In genomic region chr16:3305109-3306068, GRCh38 we compare ENCODE assay signal across 8 cellular contexts. TPM values are rescaled to one million over a fixed set of nuclear protein-coding genes. Genes with fewer than 3 reads are reported as not detected.
A peak's percentile ranks its signal among the peaks of the same experiment; 100 is the strongest.
DNase-seq lines count a peak whose midpoint lies in the region; ATAC-seq and TF ChIP-seq lines count a peak whose summit lies in the region.

Gene TIGD7, minus strand, starts transcription at chr16:3305430. Its CDS starts 4,816 bp downstream, at chr16:3300614.
Gene ZNF75A, plus strand, starts transcription at chr16:3305497. Its CDS starts 2,932 bp downstream, at chr16:3308429.

- peaks cover 8% of the 10 kb centered on the region for H3K4me1 Mint-ChIP-seq in activated T-helper 1 cell treated with anti-CD3 and anti-CD28 coated beads, Interleukin-12 subunit alpha, Interleukin-12 subunit beta, Interleukin-2, Interleukin-4 antibody, amounts not matched to agents 30 ng/mL and 10 ng/mL and 1 ng/mL, durations not matched to agents 14 hours and 24 hours and 36 hours (ENCODE audit: low read depth)
- peaks cover 4 to 38% (median 19%) of the 10 kb centered on the region in 7 donors for H3K4me1 Mint-ChIP-seq in naive thymus-derived CD4-positive, alpha-beta T cell
- peaks cover 14% of the 10 kb centered on the region for H3K4me1 Mint-ChIP-seq in stimulated activated effector memory CD8-positive, alpha-beta T cell treated with anti-CD3 and anti-CD28 coated beads, Interleukin-12 subunit alpha, Interleukin-12 subunit beta, amount 100 ng/mL, for 72 hours

- POLR2A ChIA-PET in Panc1 (lab: Charles Lee), result no interaction called here
- POLR2A ChIA-PET in naive thymus-derived CD4-positive, alpha-beta T cell (lab: Charles Lee), result interaction anchor here (0.5 to 3.3 kb wide), 25 partner anchors 12 to 195 kb away, joined by 3 to 38 read pairs (median 5); partner anchors contain the start of genes CLUAP1, NAA60, ZNF174 and ZNF213

- H3K36me3 Mint-ChIP-seq in activated T-helper 1 cell treated with anti-CD3 and anti-CD28 coated beads, Interleukin-12 subunit alpha, Interleukin-12 subunit beta, Interleukin-2, Interleukin-4 antibody, amounts not matched to agents 30 ng/mL and 10 ng/mL and 1 ng/mL, durations not matched to agents 14 hours and 24 hours and 36 hours (ENCODE audit: low read depth), result peaks cover 47% of the 10 kb centered on the region
- peaks cover 20 to 76% (median 59%) of the 10 kb centered on the region in 5 donors for H3K36me3 Mint-ChIP-seq in naive thymus-derived CD4-positive, alpha-beta T cell
- peaks cover 43% of the 10 kb centered on the region for H3K36me3 Mint-ChIP-seq in stimulated activated effector memory CD8-positive, alpha-beta T cell treated with anti-CD3 and anti-CD28 coated beads, Interleukin-12 subunit alpha, Interleukin-12 subunit beta, amount 100 ng/mL, for 72 hours

- ATAC-seq in GM21515 (IDR thresholded peaks at IDR 0.05; ENCODE audit: unreplicated experiment) (peak; percentile 89), Panc1 (peak; percentile 100)
- peak; percentile 96 for ATAC-seq in naive thymus-derived CD4-positive, alpha-beta T cell
- ATAC-seq in stimulated activated effector memory CD8-positive, alpha-beta T cell treated with anti-CD3 and anti-CD28 coated beads, Interleukin-12 subunit alpha, Interleukin-12 subunit beta, amount 100 ng/mL, for 72 hours, result peak; percentile 99

- peaks cover 50% of the 10 kb centered on the region for H3K9me3 Mint-ChIP-seq in activated T-helper 1 cell treated with anti-CD3 and anti-CD28 coated beads, Interleukin-12 subunit alpha, Interleukin-12 subunit beta, Interleukin-2, Interleukin-4 antibody, amounts not matched to agents 30 ng/mL and 10 ng/mL and 1 ng/mL, durations not matched to agents 14 hours and 24 hours and 36 hours
- H3K9me3 Mint-ChIP-seq in naive thymus-derived CD4-positive, alpha-beta T cell, result peaks cover 15 to 77% (median 45%) of the 10 kb centered on the region in 11 donors
- H3K9me3 Mint-ChIP-seq in stimulated activated effector memory CD8-positive, alpha-beta T cell treated with anti-CD3 and anti-CD28 coated beads, Interleukin-12 subunit alpha, Interleukin-12 subunit beta, amount 100 ng/mL, for 72 hours, result peaks cover 18% of the 10 kb centered on the region

- peak within 1 kb of the TSS; percentile 70 for H3K27ac Mint-ChIP-seq in activated T-helper 1 cell treated with anti-CD3 and anti-CD28 coated beads, Interleukin-12 subunit alpha, Interleukin-12 subunit beta, Interleukin-2, Interleukin-4 antibody, amounts not matched to agents 30 ng/mL and 10 ng/mL and 1 ng/mL, durations not matched to agents 14 hours and 24 hours and 36 hours
- H3K27ac Mint-ChIP-seq in naive thymus-derived CD4-positive, alpha-beta T cell, result peak within 1 kb of the TSS; percentile 62 to 92 (median 83)
- H3K27ac Mint-ChIP-seq in stimulated activated effector memory CD8-positive, alpha-beta T cell treated with anti-CD3 and anti-CD28 coated beads, Interleukin-12 subunit alpha, Interleukin-12 subunit beta, amount 100 ng/mL, for 72 hours, result peak within 1 kb of the TSS; percentile 61

- H3K4me1 ChIP-seq in Panc1 (ENCODE audit: control insufficient read depth, insufficient read depth, low read length), result no peaks in the 10 kb centered on the region; the same call in 1 of the 2 replicates
- H3K4me1 ChIP-seq in naive thymus-derived CD4-positive, alpha-beta T cell (ENCODE audit: control insufficient read depth in 2 of 2, insufficient read depth in 2 of 2, low read length in 2 of 2), result peaks cover 12 to 13% of the 10 kb centered on the region in 2 donors

- DNase-seq in DMS 273 (lab: John Stamatoyannopoulos, UW; ENCODE audit: unreplicated experiment), result peak; percentile 94
- DNase-seq in HuH-7.5 (ENCODE audit: low spot score), result peak; percentile 77
- peak; percentile 46 for DNase-seq in Panc1 (ENCODE audit: low read depth, low spot score)
- DNase-seq in activated T-helper 1 cell treated with anti-CD3 and anti-CD28 coated beads, Interleukin-12 subunit alpha, Interleukin-12 subunit beta, Interleukin-2, Interleukin-4 antibody, amounts not matched to agents 30 ng/mL and 10 ng/mL and 1 ng/mL, durations not matched to agents 14 hours and 24 hours and 36 hours (ENCODE audit: low spot score), result peak; percentile 79
- peak; percentile 91 for DNase-seq in fibroblast of gingiva (ENCODE audit: low read depth)
- peak; percentile 69 to 89 (median 85) for DNase-seq in naive thymus-derived CD4-positive, alpha-beta T cell
- DNase-seq in stimulated activated effector memory CD8-positive, alpha-beta T cell treated with anti-CD3 and anti-CD28 coated beads, Interleukin-12 subunit alpha, Interleukin-12 subunit beta, amount 100 ng/mL, for 72 hours (ENCODE audit: low spot score in 2 of 2), result peak; percentile 65 to 91

- peaks cover 61% of the 10 kb centered on the region for H3K9me3 ChIP-seq in Panc1 (ENCODE audit: control insufficient read depth, insufficient read depth, low read depth, low read length)
- H3K9me3 ChIP-seq in naive thymus-derived CD4-positive, alpha-beta T cell (ENCODE audit: control insufficient read depth in 2 of 3, low read length in 3 of 3), result peaks cover 0 to 70% (median 19%) of the 10 kb centered on the region in 3 experiments

- H3K27me3 Mint-ChIP-seq in activated T-helper 1 cell treated with anti-CD3 and anti-CD28 coated beads, Interleukin-12 subunit alpha, Interleukin-12 subunit beta, Interleukin-2, Interleukin-4 antibody, amounts not matched to agents 30 ng/mL and 10 ng/mL and 1 ng/mL, durations not matched to agents 14 hours and 24 hours and 36 hours (ENCODE audit: insufficient read depth), result no peaks in the 10 kb centered on the region
- no peaks in the 10 kb centered on the region for H3K27me3 Mint-ChIP-seq in naive thymus-derived CD4-positive, alpha-beta T cell

- no peaks in the 10 kb centered on the region for H3K27me3 ChIP-seq in Panc1 (ENCODE audit: control insufficient read depth, insufficient read depth, low read length)
- no peaks in the 10 kb centered on the region for H3K27me3 ChIP-seq in naive thymus-derived CD4-positive, alpha-beta T cell (ENCODE audit: control insufficient read depth in 2 of 2, insufficient read depth in 2 of 2, low read length in 2 of 2)

- peak within 1 kb of the TSS; percentile 89 for H3K27ac ChIP-seq in Panc1 (ENCODE audit: low read length)
- peak within 1 kb of the TSS; percentile 87 for H3K27ac ChIP-seq in naive thymus-derived CD4-positive, alpha-beta T cell (ENCODE audit: low read depth, low read length)

- H3K4me3 ChIP-seq in Panc1 (ENCODE audit: low read depth in 2 of 2, low read length in 2 of 2), result peak within 1 kb of the TSS; percentile 63 to 72
- H3K4me3 ChIP-seq in naive thymus-derived CD4-positive, alpha-beta T cell (ENCODE audit: low read length), result peak within 1 kb of the TSS; percentile 78

- no peaks in the 10 kb centered on the region for H3K36me3 ChIP-seq in Panc1 (ENCODE audit: control insufficient read depth, insufficient read depth, low read length)
- peaks cover 8 to 36% (median 10%) of the 10 kb centered on the region in 3 experiments for H3K36me3 ChIP-seq in naive thymus-derived CD4-positive, alpha-beta T cell (ENCODE audit: control insufficient read depth in 2 of 3, insufficient read depth in 3 of 3, low read length in 3 of 3)

- no peak for TF ChIP-seq CTCF in Panc1 (IDR thresholded peaks at IDR 0.05)

- no TSS peak for BruUV-seq in Panc1 (replicated peaks; lab: Mats Ljungman, UMichigan)

- in situ Hi-C loops in Panc1 (cut with HindIII; ENCODE audit: low pct_unique_long_range_greater_than_20kb, low sequenced_read_pairs), result no loop called here

- intact Hi-C loops in Panc1 (cut with micrococcal nuclease; ENCODE audit: unreplicated experiment), result no loop called here
- intact Hi-C loops in activated T-helper 1 cell treated with anti-CD3 and anti-CD28 coated beads, Interleukin-12 subunit alpha, Interleukin-12 subunit beta, Interleukin-2, Interleukin-4 antibody, amounts not matched to agents 30 ng/mL and 10 ng/mL and 1 ng/mL, durations not matched to agents 14 hours and 24 hours and 36 hours (cut with micrococcal nuclease), result loop anchor here (1.0 to 5.0 kb wide), 7 partner anchors 22 to 195 kb away; partner anchors contain the start of genes NAA60, ZNF174, ZNF200 and ZNF263
- intact Hi-C loops in naive thymus-derived CD4-positive, alpha-beta T cell (cut with micrococcal nuclease), result loop anchor here (1.0 to 5.0 kb wide), 9 partner anchors 22 to 306 kb away; partner anchors contain the start of genes ZNF174 (in 2 of the 2), ZNF200 (in 2 of the 2), ZNF263 (in 2 of the 2) and ZSCAN32 (in 2 of the 2)

- CTCF ChIA-PET in Panc1 (lab: Charles Lee), result no interaction called here
- CTCF ChIA-PET in naive thymus-derived CD4-positive, alpha-beta T cell (lab: Charles Lee), result interaction anchor here (0.6 to 1.8 kb wide), 5 partner anchors 13 to 135 kb away, joined by 3 to 4 read pairs (median 3); partner anchors contain the start of gene ZNF263

- peak within 1 kb of the TSS; percentile 75 for H3K4me3 Mint-ChIP-seq in activated T-helper 1 cell treated with anti-CD3 and anti-CD28 coated beads, Interleukin-12 subunit alpha, Interleukin-12 subunit beta, Interleukin-2, Interleukin-4 antibody, amounts not matched to agents 30 ng/mL and 10 ng/mL and 1 ng/mL, durations not matched to agents 14 hours and 24 hours and 36 hours
- peak within 1 kb of the TSS; percentile 78 to 87 (median 84) for H3K4me3 Mint-ChIP-seq in naive thymus-derived CD4-positive, alpha-beta T cell
- peak within 1 kb of the TSS; percentile 67 for H3K4me3 Mint-ChIP-seq in stimulated activated effector memory CD8-positive, alpha-beta T cell treated with anti-CD3 and anti-CD28 coated beads, Interleukin-12 subunit alpha, Interleukin-12 subunit beta, amount 100 ng/mL, for 72 hours

RNA-seq across cellular contexts. Expression of gene TIGD7, which starts in this region (rescaled TPM):
- total RNA-seq in Panc1 (2021; ENCODE audit: unreplicated experiment), result 4.5 TPM
- 2.9 TPM for polyA plus RNA-seq in Panc1 (2012; ENCODE audit: insufficient read length)
- 2.0 and 3.1 TPM in 2 replicates for total RNA-seq in activated T-helper 1 cell treated with anti-CD3 and anti-CD28 coated beads, Interleukin-12 subunit alpha, Interleukin-12 subunit beta, Interleukin-2, Interleukin-4 antibody, amounts not matched to agents 30 ng/mL and 10 ng/mL and 1 ng/mL, durations not matched to agents 14 hours and 24 hours and 36 hours
- total RNA-seq in naive thymus-derived CD4-positive, alpha-beta T cell, result 10 to 100 TPM in 2 of 5 experiments, 1 to 10 TPM in 3; 4.9 to 18.4 (median 5.5) TPM
- polyA plus RNA-seq in naive thymus-derived CD4-positive, alpha-beta T cell, result 1 to 10 TPM; 5.6 to 6.0 TPM

RNA-seq across cellular contexts. Expression of gene ZNF75A, which starts in this region (rescaled TPM):
- total RNA-seq in Panc1 (2021; ENCODE audit: unreplicated experiment), result 24.5 TPM
- 13.2 TPM for polyA plus RNA-seq in Panc1 (2012; ENCODE audit: insufficient read length)
- total RNA-seq in activated T-helper 1 cell treated with anti-CD3 and anti-CD28 coated beads, Interleukin-12 subunit alpha, Interleukin-12 subunit beta, Interleukin-2, Interleukin-4 antibody, amounts not matched to agents 30 ng/mL and 10 ng/mL and 1 ng/mL, durations not matched to agents 14 hours and 24 hours and 36 hours, result 26.5 and 27.6 TPM in 2 replicates
- total RNA-seq in naive thymus-derived CD4-positive, alpha-beta T cell, result 10 to 100 TPM; 27.7 to 90.6 (median 53.4) TPM
- 10 to 100 TPM; 31.0 to 35.1 TPM for polyA plus RNA-seq in naive thymus-derived CD4-positive, alpha-beta T cell

Comparison
In these comparisons a context has a peak if more than half of its experiments do, and no peak if none do; other contexts are left out.
1. Peak in every context shown above with its lines: DNase-seq, ATAC-seq, H3K4me3 ChIP-seq and H3K27ac ChIP-seq.